ENCODE assay signal across 14 cellular contexts in the genomic region with DNA sequence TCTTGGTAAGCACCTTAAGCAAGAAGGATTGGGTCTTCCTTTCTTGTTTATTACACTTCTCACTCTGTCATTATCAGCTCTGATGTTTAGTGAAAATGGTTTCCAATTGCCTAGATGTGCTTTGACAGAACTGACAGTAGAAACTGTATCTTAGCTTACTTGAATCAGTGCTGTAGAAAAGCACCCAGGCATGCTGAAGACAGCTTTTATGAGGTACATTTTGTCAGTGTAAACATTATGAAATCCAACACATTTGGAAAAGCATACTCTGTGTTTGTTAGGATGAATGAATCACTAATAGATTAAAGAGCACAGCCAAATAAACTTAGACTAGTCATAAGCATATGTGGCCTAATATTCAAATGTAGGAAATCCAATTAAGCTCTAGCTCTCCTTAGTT.
DNase-seq lines count a peak whose midpoint lies in the region; ATAC-seq, FAIRE-seq and TF ChIP-seq lines count a peak whose summit lies in the region.
"Had no signal": no experiment of that assay in that cellular context is flagged by ENCODE, and none has a peak within 500 bp of the region (broad histone marks: within the 10 kb centered on the region; RNA-seq: fewer than 3 reads in every experiment).

No MANE protein-coding gene starts in this region.

- no peak for TF ChIP-seq POLR2A in IMR-90 (IDR thresholded peaks at IDR 0.05; ENCODE audit: low read depth, low read length)

- no peak overlapping the region for H2BK15ac ChIP-seq in IMR-90 (ENCODE audit: low read depth, low read length)

- ATAC-seq in IMR-90 (ENCODE audit: low read depth) (peak; percentile 89), psoas muscle (peak; percentile 26 to 86 (median 68))
- no peak for ATAC-seq in natural killer cell treated with Interleukin-12 subunit alpha and Interleukin-12 subunit beta and Interleukin-15 and Interleukin-18, amount 100 ng/mL, for 72 hours

- H4K5ac ChIP-seq in IMR-90 (ENCODE audit: low read depth, low read length): no peak overlapping the region

- H3K36me3 ChIP-seq in IMR-90 (ENCODE audit: control insufficient read depth, insufficient read depth, low read length): no peaks in the 10 kb centered on the region
- peaks cover 0 to 6% of the 10 kb centered on the region in 2 donors for H3K36me3 ChIP-seq in psoas muscle (ENCODE audit: insufficient read depth in 1 of 2, low read depth in 1 of 2)
- H3K36me3 ChIP-seq: right atrium auricular region, SJCRH30 had no signal

- H3K4me3 ChIP-seq in IMR-90 (ENCODE audit: insufficient read depth, low read depth, low read length) (no peak overlapping the region), psoas muscle (no peak overlapping the region)
- H3K4me3 ChIP-seq: right atrium auricular region, SJCRH30 had no signal

- H3K36me3 Mint-ChIP-seq in natural killer cell treated with Interleukin-12 subunit alpha and Interleukin-12 subunit beta and Interleukin-15 and Interleukin-18, amount 100 ng/mL, for 72 hours: no peaks in the 10 kb centered on the region
- H3K36me3 Mint-ChIP-seq in glutamatergic neuron (ENCODE audit: unreplicated experiment): peaks cover 4% of the 10 kb centered on the region

- intact Hi-C loops in IMR-90 (cut with micrococcal nuclease) (no loop called here), psoas muscle (cut with DNase I) (loop anchor here in 1 of 2 donors (10.0 kb wide), 1 partner anchor 54 kb away; no protein-coding TSS in a partner anchor), cardiac septum (cut with DNase I) (no loop called here)

- no peak overlapping the region for H3K56ac ChIP-seq in IMR-90 (ENCODE audit: extremely low read depth, insufficient read depth, low read length)

- dilution Hi-C loops in IMR-90 (cut with HindIII; ENCODE audit: low sequenced_read_pairs, unreplicated experiment): no loop called here

- H2AK9ac ChIP-seq in IMR-90 (replicated peaks; ENCODE audit: low read depth, low read length, poor library complexity): no peak overlapping the region

- no peak overlapping the region for H3K9ac ChIP-seq in IMR-90 (ENCODE audit: low read depth, low read length)

- POLR2A ChIA-PET in IMR-90 (lab: Charles Lee; ENCODE audit: unreplicated experiment): no interaction called here

- H4K20me1 ChIP-seq in IMR-90 (ENCODE audit: insufficient read depth, low read length): no peaks in the 10 kb centered on the region

- H2AFZ ChIP-seq in IMR-90 (replicated peaks; ENCODE audit: low read length, poor library complexity): no peak overlapping the region

- no peaks in the 10 kb centered on the region for H3K4me1 Mint-ChIP-seq in natural killer cell treated with Interleukin-12 subunit alpha and Interleukin-12 subunit beta and Interleukin-15 and Interleukin-18, amount 100 ng/mL, for 72 hours (ENCODE audit: low read depth in 2 of 2)
- peaks cover 8% of the 10 kb centered on the region for H3K4me1 Mint-ChIP-seq in glutamatergic neuron (ENCODE audit: low read depth, unreplicated experiment)
- H3K4me1 Mint-ChIP-seq: activated CD4-positive, alpha-beta memory T cell treated with anti-CD3 and anti-CD28 coated beads, Interleukin-2, amount 10 ng/mL, durations not matched to agents 7 days and 5 days had no signal

- no peaks in the 10 kb centered on the region for H3K27me3 Mint-ChIP-seq in natural killer cell treated with Interleukin-12 subunit alpha and Interleukin-12 subunit beta and Interleukin-15 and Interleukin-18, amount 100 ng/mL, for 72 hours
- H3K27me3 Mint-ChIP-seq in glutamatergic neuron (ENCODE audit: unreplicated experiment): no peaks in the 10 kb centered on the region
- H3K27me3 Mint-ChIP-seq: activated CD4-positive, alpha-beta memory T cell treated with anti-CD3 and anti-CD28 coated beads, Interleukin-2, amount 10 ng/mL, durations not matched to agents 7 days and 5 days had no signal

- H2BK120ac ChIP-seq in IMR-90 (ENCODE audit: low read depth, low read length): no peak overlapping the region

- no peak overlapping the region for H3K14ac ChIP-seq in IMR-90 (replicated peaks; ENCODE audit: low read depth, low read length)

- in situ Hi-C loops in IMR-90 (cut with MboI; ENCODE audit: low sequenced_read_pairs): no loop called here

- H3K27me3 ChIP-seq in IMR-90 (ENCODE audit: control insufficient read depth, insufficient read depth, low read length) (no peaks in the 10 kb centered on the region), psoas muscle (ENCODE audit: insufficient read depth in 3 of 3, low read length in 2 of 3) (no peaks in the 10 kb centered on the region)
- H3K27me3 ChIP-seq: right atrium auricular region, SJCRH30 had no signal

- H3K23ac ChIP-seq in IMR-90 (ENCODE audit: low read depth, low read length): no peak overlapping the region

- H3K4ac ChIP-seq in IMR-90 (ENCODE audit: low read depth, low read length): no peak overlapping the region

- peak; percentile 64 for FAIRE-seq in D721Med (lab: Jason Lieb, UNC)

- DNase-seq in D721Med (ENCODE audit: insufficient read length, low spot score): no peak
- peak; percentile 68 for DNase-seq in IMR-90
- peak; percentile 80 for DNase-seq in fibroblast of gingiva (ENCODE audit: low read depth)
- DNase-seq in psoas muscle: no peak
- DNase-seq in natural killer cell treated with Interleukin-12 subunit alpha and Interleukin-12 subunit beta and Interleukin-15 and Interleukin-18, amount 100 ng/mL, for 72 hours (ENCODE audit: low spot score): no peak
- DNase-seq in glutamatergic neuron: no peak
- no peak for DNase-seq in cardiac septum (ENCODE audit: low spot score)
- DNase-seq: activated CD4-positive, alpha-beta memory T cell treated with anti-CD3 and anti-CD28 coated beads, Interleukin-2, amount 10 ng/mL, durations not matched to agents 7 days and 5 days; activated effector memory CD4-positive, alpha-beta T cell treated with anti-CD3 and anti-CD28 coated beads, Interleukin-2, amount 50 U/mL, for 16 hours; COR-L47; head of caudate nucleus; SJCRH30; stimulated activated naive CD4-positive, alpha-beta T cell had no signal

- H3K9me3 Mint-ChIP-seq in natural killer cell treated with Interleukin-12 subunit alpha and Interleukin-12 subunit beta and Interleukin-15 and Interleukin-18, amount 100 ng/mL, for 72 hours: peaks cover 6% of the 10 kb centered on the region
- H3K9me3 Mint-ChIP-seq in glutamatergic neuron (ENCODE audit: unreplicated experiment): peaks cover 2% of the 10 kb centered on the region
- H3K9me3 Mint-ChIP-seq: activated CD4-positive, alpha-beta memory T cell treated with anti-CD3 and anti-CD28 coated beads, Interleukin-2, amount 10 ng/mL, durations not matched to agents 7 days and 5 days had no signal

- H3K4me2 ChIP-seq in IMR-90 (ENCODE audit: low read depth, low read length): peak overlapping the region; percentile 66

- H2BK5ac ChIP-seq in IMR-90 (ENCODE audit: low read depth, low read length, poor library complexity, severe bottlenecking): no peak overlapping the region

- H3K27ac ChIP-seq in IMR-90 (ENCODE audit: insufficient read depth, low read length) (no peak overlapping the region), psoas muscle (no peak overlapping the region)
- H3K27ac ChIP-seq: right atrium auricular region, SJCRH30 had no signal

- H3K18ac ChIP-seq in IMR-90 (ENCODE audit: low read depth, low read length): no peak overlapping the region

- TF ChIP-seq RAD21 in IMR-90 (IDR thresholded peaks at IDR 0.05; ENCODE audit: low read length): no peak

- no peaks in the 10 kb centered on the region for H3K79me1 ChIP-seq in IMR-90 (ENCODE audit: low read depth in 1 of 2, low read length in 2 of 2)

- CTCF ChIA-PET in IMR-90 (lab: Yijun Ruan, JAX): no interaction called here

- TF ChIP-seq CTCF in D721Med (IDR thresholded peaks at IDR 0.05; ENCODE audit: insufficient read depth, missing control alignments): no peak
- TF ChIP-seq CTCF in IMR-90 (conservative IDR thresholded peaks at IDR 0.05; ENCODE audit: low read depth, low read length): no peak
- TF ChIP-seq CTCF in psoas muscle (IDR thresholded peaks at IDR 0.05): no peak
- TF ChIP-seq CTCF in glutamatergic neuron (IDR thresholded peaks at IDR 0.05; ENCODE audit: partially characterized antibody, unreplicated experiment): no peak

- no peak overlapping the region for H2BK20ac ChIP-seq in IMR-90 (ENCODE audit: low read depth, low read length)

- no peak overlapping the region for H3K4me3 Mint-ChIP-seq in natural killer cell treated with Interleukin-12 subunit alpha and Interleukin-12 subunit beta and Interleukin-15 and Interleukin-18, amount 100 ng/mL, for 72 hours
- no peak overlapping the region for H3K4me3 Mint-ChIP-seq in glutamatergic neuron (ENCODE audit: unreplicated experiment)
- H3K4me3 Mint-ChIP-seq: activated CD4-positive, alpha-beta memory T cell treated with anti-CD3 and anti-CD28 coated beads, Interleukin-2, amount 10 ng/mL, durations not matched to agents 7 days and 5 days had no signal

- BruUV-seq in IMR-90 (replicated peaks; lab: Mats Ljungman, UMichigan): no TSS peak

- H3K27ac Mint-ChIP-seq in natural killer cell treated with Interleukin-12 subunit alpha and Interleukin-12 subunit beta and Interleukin-15 and Interleukin-18, amount 100 ng/mL, for 72 hours: no peak overlapping the region
- no peak overlapping the region for H3K27ac Mint-ChIP-seq in glutamatergic neuron (ENCODE audit: unreplicated experiment)
- H3K27ac Mint-ChIP-seq: activated CD4-positive, alpha-beta memory T cell treated with anti-CD3 and anti-CD28 coated beads, Interleukin-2, amount 10 ng/mL, durations not matched to agents 7 days and 5 days had no signal

- no peak overlapping the region for H4K8ac ChIP-seq in IMR-90 (ENCODE audit: low read depth in 2 of 2, low read length in 2 of 2)

- H2AK5ac ChIP-seq in IMR-90 (ENCODE audit: low read depth, low read length): no peak overlapping the region

- no peaks in the 10 kb centered on the region for H3K9me1 ChIP-seq in IMR-90 (ENCODE audit: insufficient read depth, low read length)

- H3K9me3 ChIP-seq in IMR-90 (ENCODE audit: control insufficient read depth, insufficient read depth, low read length) (no peaks in the 10 kb centered on the region), psoas muscle (no peaks in the 10 kb centered on the region)
- H3K9me3 ChIP-seq: right atrium auricular region, SJCRH30 had no signal

- H3K4me1 ChIP-seq in IMR-90 (ENCODE audit: control insufficient read depth, insufficient read depth, low read length) (no peaks in the 10 kb centered on the region), psoas muscle (peaks cover 6% of the 10 kb centered on the region)
- H3K4me1 ChIP-seq: right atrium auricular region, SJCRH30 had no signal

- H4K91ac ChIP-seq in IMR-90 (ENCODE audit: insufficient read depth, low read depth, low read length): no peak overlapping the region

TF ChIP-seq in IMR-90, 13 proteins besides CTCF, POLR2A, EP300 and RAD21 (continues in another document):
- TF ChIP-seq SMC3 (IDR thresholded peaks at IDR 0.05; ENCODE audit: low read depth, low read length) (no peak), CHD1 (IDR thresholded peaks at IDR 0.05; ENCODE audit: low read depth, low read length) (no peak), FOS (IDR thresholded peaks at IDR 0.05; ENCODE audit: low read depth, low read length) (no peak), MAZ (IDR thresholded peaks at IDR 0.05; ENCODE audit: borderline replicate concordance, low read depth, low read length) (no peak), MXI1 (IDR thresholded peaks at IDR 0.05; ENCODE audit: borderline replicate concordance, low read depth, low read length) (no peak), MAFK (IDR thresholded peaks at IDR 0.05; ENCODE audit: low read depth, low read length) (no peak), BHLHE40 (IDR thresholded peaks at IDR 0.05; ENCODE audit: low read depth, low read length) (no peak), NFE2L2 (IDR thresholded peaks at IDR 0.05; ENCODE audit: low read depth, low read length) (no peak)

Comparison
In these comparisons a context has a peak if more than half of its experiments do, and no peak if none do; other contexts are left out.
1. DNase-seq: peak in IMR-90 (single experiment) and fibroblast of gingiva (single experiment); none in D721Med (single experiment), psoas muscle (0 of 2), natural killer cell treated with Interleukin-12 subunit alpha and Interleukin-12 subunit beta and Interleukin-15 and Interleukin-18, amount 100 ng/mL, for 72 hours (single experiment), glutamatergic neuron (single experiment) and cardiac septum (single experiment).
2. ATAC-seq: peak in IMR-90 (single experiment) and psoas muscle (4 of 4); none in natural killer cell treated with Interleukin-12 subunit alpha and Interleukin-12 subunit beta and Interleukin-15 and Interleukin-18, amount 100 ng/mL, for 72 hours (0 of 2).